ENCODE assay signal across 1 cellular context in the genomic region with DNA sequence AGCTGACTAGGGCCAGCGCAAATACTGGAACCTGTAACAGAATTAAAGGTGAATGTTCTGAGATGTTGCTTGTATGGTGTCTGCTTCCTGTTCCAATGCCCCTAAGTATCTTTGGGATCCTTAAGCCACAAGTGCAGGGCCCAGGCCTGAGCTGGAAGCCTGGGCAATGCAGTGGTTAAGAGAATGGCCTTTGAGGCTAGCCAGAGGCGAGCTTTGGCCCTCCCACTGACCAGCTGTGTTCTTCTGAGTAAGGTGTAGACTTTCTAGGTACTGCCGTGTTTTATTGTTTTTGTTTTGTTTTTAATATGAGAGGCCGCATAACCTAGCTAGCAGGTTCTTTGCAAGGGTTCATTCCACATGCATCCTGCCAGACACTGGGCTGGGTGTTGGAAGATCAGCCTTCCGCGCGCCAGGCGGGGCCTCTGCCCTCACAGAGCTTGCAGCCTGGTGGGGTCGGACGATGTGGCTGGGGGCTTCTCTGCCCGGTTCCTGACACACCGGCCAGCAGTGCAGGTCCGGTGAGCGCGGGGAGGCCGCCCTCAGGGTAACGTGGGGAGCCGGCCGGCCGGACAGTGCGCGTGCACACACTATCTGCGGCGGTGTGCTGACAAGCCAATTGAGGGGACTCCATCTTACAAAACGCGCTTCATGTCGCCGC.
TF ChIP-seq lines count a peak whose summit lies in the region.

No MANE protein-coding gene starts in this region.

TF ChIP-seq in K562, 482 proteins besides CTCF, POLR2A, EP300 and RAD21 (continues in another document):
- TF ChIP-seq ZNF12 (CRISPR knock-in tag; IDR thresholded peaks at IDR 0.05) (0 out of 2 replicates have a peak, but pooled peaks have one; percentile 19), ZNF316 (IDR thresholded peaks at IDR 0.05) (no peak), ZNF830 (CRISPR knock-in tag; IDR thresholded peaks at IDR 0.05) (peak; percentile 84; the same call in 1 of the 2 replicates), ZKSCAN8 (CRISPR knock-in tag; IDR thresholded peaks at IDR 0.05) (no peak), PCBP1 (IDR thresholded peaks at IDR 0.05; ENCODE audit: low read depth, low read length, poor library complexity, severe bottlenecking) (peak; percentile 8), ZC3H8 (IDR thresholded peaks at IDR 0.05) (no peak), MIER1 (IDR thresholded peaks at IDR 0.05; ENCODE audit: low read depth) (peak; percentile 65; the same call in 1 of the 2 replicates), HIVEP1 (CRISPR knock-in tag; IDR thresholded peaks at IDR 0.05) (0 out of 2 replicates have a peak, but pooled peaks have one; percentile 32), OTX1 (CRISPR knock-in tag; IDR thresholded peaks at IDR 0.05) (peak; percentile 83), PHB (CRISPR knock-in tag; IDR thresholded peaks at IDR 0.05) (peak; percentile 51; the same call in 1 of the 2 replicates), NR2F6 (CRISPR knock-in tag; IDR thresholded peaks at IDR 0.05) (peak; percentile 63; the same call in 1 of the 2 replicates), GABPB1 (CRISPR knock-in tag; IDR thresholded peaks at IDR 0.05) (no peak), CBFB (CRISPR knock-in tag; IDR thresholded peaks at IDR 0.05) (peak; percentile 71; the same call in 1 of the 2 replicates), ZNF717 (CRISPR knock-in tag; IDR thresholded peaks at IDR 0.05) (peak; percentile 20; the same call in 1 of the 2 replicates), NFE2 (IDR thresholded peaks at IDR 0.05; ENCODE audit: low read depth) (no peak), ZNF347 (CRISPR knock-in tag; IDR thresholded peaks at IDR 0.05; ENCODE audit: low read depth) (0 out of 2 replicates have a peak, but pooled peaks have one; percentile 42), IFI16 (CRISPR knock-in tag; IDR thresholded peaks at IDR 0.05) (0 out of 2 replicates have a peak, but pooled peaks have one; percentile 34), NCOA1 (IDR thresholded peaks at IDR 0.05; ENCODE audit: low read depth) (peak; percentile 18; the same call in 1 of the 2 replicates), NFXL1 (CRISPR knock-in tag; IDR thresholded peaks at IDR 0.05) (peak; percentile 65; the same call in 1 of the 2 replicates), RBBP5 (IDR thresholded peaks at IDR 0.05; ENCODE audit: borderline replicate concordance, insufficient read depth, low read length, poor library complexity, severe bottlenecking) (peak; percentile 13), DPF2 (IDR thresholded peaks at IDR 0.05) (peak; percentile 14; the same call in 1 of the 2 replicates), ERF (CRISPR knock-in tag; IDR thresholded peaks at IDR 0.05) (peak; percentile 93), CSDE1 (IDR thresholded peaks at IDR 0.05) (no peak), POLR3A (IDR thresholded peaks at IDR 0.05; ENCODE audit: borderline replicate concordance, extremely low read depth, insufficient read depth, insufficient read length) (no peak), BRD9 (IDR thresholded peaks at IDR 0.05; ENCODE audit: low read depth, partially characterized antibody) (no peak), ARID1B (IDR thresholded peaks at IDR 0.05) (no peak), ZNF668 (CRISPR knock-in tag; IDR thresholded peaks at IDR 0.05) (no peak), MLX (CRISPR knock-in tag; conservative IDR thresholded peaks at IDR 0.05) (0 out of 4 replicates have a peak, but pooled peaks of 1 of the 2 experiments have one; percentile 41), NFRKB (IDR thresholded peaks at IDR 0.05; ENCODE audit: low read depth) (0 out of 2 replicates have a peak, but pooled peaks have one; percentile 18), HDAC1 (IDR thresholded peaks at IDR 0.05) (0 out of 4 replicates have a peak, but pooled peaks of 1 of the 2 experiments have one; percentile 18), SNRNP70 (optimal IDR thresholded peaks at IDR 0.05; ENCODE audit: low read depth, low read length) (no peak), FUS (optimal IDR thresholded peaks at IDR 0.05; ENCODE audit: low read depth, low read length) (no peak), MGA (IDR thresholded peaks at IDR 0.05) (peak; percentile 73; the same call in 1 of the 2 replicates), SREBF2 (CRISPR knock-in tag; IDR thresholded peaks at IDR 0.05) (peak; percentile 88; the same call in 1 of the 2 replicates), HBP1 (CRISPR knock-in tag; IDR thresholded peaks at IDR 0.05) (peak; percentile 68; the same call in 1 of the 2 replicates)
- TF ChIP-seq, protein P1, sequence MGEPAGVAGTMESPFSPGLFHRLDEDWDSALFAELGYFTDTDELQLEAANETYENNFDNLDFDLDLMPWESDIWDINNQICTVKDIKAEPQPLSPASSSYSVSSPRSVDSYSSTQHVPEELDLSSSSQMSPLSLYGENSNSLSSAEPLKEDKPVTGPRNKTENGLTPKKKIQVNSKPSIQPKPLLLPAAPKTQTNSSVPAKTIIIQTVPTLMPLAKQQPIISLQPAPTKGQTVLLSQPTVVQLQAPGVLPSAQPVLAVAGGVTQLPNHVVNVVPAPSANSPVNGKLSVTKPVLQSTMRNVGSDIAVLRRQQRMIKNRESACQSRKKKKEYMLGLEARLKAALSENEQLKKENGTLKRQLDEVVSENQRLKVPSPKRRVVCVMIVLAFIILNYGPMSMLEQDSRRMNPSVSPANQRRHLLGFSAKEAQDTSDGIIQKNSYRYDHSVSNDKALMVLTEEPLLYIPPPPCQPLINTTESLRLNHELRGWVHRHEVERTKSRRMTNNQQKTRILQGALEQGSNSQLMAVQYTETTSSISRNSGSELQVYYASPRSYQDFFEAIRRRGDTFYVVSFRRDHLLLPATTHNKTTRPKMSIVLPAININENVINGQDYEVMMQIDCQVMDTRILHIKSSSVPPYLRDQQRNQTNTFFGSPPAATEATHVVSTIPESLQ (CRISPR knock-in tag; IDR thresholded peaks at IDR 0.05), result peak; percentile 63; the same call in 1 of the 2 replicates
- TF ChIP-seq, protein P2, sequence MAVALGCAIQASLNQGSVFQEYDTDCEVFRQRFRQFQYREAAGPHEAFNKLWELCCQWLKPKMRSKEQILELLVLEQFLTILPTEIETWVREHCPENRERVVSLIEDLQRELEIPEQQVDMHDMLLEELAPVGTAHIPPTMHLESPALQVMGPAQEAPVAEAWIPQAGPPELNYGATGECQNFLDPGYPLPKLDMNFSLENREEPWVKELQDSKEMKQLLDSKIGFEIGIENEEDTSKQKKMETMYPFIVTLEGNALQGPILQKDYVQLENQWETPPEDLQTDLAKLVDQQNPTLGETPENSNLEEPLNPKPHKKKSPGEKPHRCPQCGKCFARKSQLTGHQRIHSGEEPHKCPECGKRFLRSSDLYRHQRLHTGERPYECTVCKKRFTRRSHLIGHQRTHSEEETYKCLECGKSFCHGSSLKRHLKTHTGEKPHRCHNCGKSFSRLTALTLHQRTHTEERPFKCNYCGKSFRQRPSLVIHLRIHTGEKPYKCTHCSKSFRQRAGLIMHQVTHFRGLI (CRISPR knock-in tag; IDR thresholded peaks at IDR 0.05), result peak; percentile 58; the same call in 1 of the 2 replicates
- TF ChIP-seq, protein P3, sequence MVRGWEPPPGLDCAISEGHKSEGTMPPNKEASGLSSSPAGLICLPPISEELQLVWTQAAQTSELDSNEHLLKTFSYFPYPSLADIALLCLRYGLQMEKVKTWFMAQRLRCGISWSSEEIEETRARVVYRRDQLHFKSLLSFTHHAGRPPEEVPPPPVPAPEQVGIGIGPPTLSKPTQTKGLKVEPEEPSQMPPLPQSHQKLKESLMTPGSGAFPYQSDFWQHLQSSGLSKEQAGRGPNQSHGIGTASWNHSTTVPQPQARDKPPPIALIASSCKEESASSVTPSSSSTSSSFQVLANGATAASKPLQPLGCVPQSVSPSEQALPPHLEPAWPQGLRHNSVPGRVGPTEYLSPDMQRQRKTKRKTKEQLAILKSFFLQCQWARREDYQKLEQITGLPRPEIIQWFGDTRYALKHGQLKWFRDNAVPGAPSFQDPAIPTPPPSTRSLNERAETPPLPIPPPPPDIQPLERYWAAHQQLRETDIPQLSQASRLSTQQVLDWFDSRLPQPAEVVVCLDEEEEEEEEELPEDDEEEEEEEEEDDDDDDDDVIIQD (CRISPR knock-in tag; IDR thresholded peaks at IDR 0.05), result peak; percentile 46; the same call in 1 of the 2 replicates
